Comparison of ENCODE assay signal across 11 cellular contexts in genomic region chr9:13607746-13608445, GRCh38.
A peak's percentile ranks its signal among the peaks of the same experiment; 100 is the strongest.
DNase-seq lines count a peak whose midpoint lies in the region; ATAC-seq and TF ChIP-seq lines count a peak whose summit lies in the region.
"Had no signal": no experiment of that assay in that cellular context is flagged by ENCODE, and none has a peak within 500 bp of the region (broad histone marks: within the 10 kb centered on the region; RNA-seq: fewer than 3 reads in every experiment).

No MANE protein-coding gene starts in this region.

- H3K27ac ChIP-seq in naive thymus-derived CD4-positive, alpha-beta T cell (ENCODE audit: low read depth, low read length), result no peak overlapping the region

- H3K4me1 Mint-ChIP-seq in neural crest cell, result peaks cover 19% of the 10 kb centered on the region
- H3K4me1 Mint-ChIP-seq in naive thymus-derived CD4-positive, alpha-beta T cell, result no peaks in the 10 kb centered on the region
- H3K4me1 Mint-ChIP-seq in stimulated activated naive B cell treated with anti-CD40 and anti-IgM and Interleukin-4, amounts not matched to agents 10 μg/mL and 1 μg/mL and 100 μg/mL, for 72 hours, result no peaks in the 10 kb centered on the region

- CTCF ChIA-PET in naive thymus-derived CD4-positive, alpha-beta T cell (lab: Charles Lee), result no interaction called here

- no peaks in the 10 kb centered on the region for H3K36me3 Mint-ChIP-seq in neural crest cell (ENCODE audit: low read depth)
- H3K36me3 Mint-ChIP-seq in naive thymus-derived CD4-positive, alpha-beta T cell, result no peaks in the 10 kb centered on the region
- H3K36me3 Mint-ChIP-seq in stimulated activated naive B cell treated with anti-CD40 and anti-IgM and Interleukin-4, amounts not matched to agents 10 μg/mL and 1 μg/mL and 100 μg/mL, for 72 hours, result no peaks in the 10 kb centered on the region

- H3K4me1 ChIP-seq in naive thymus-derived CD4-positive, alpha-beta T cell (ENCODE audit: control insufficient read depth in 2 of 2, insufficient read depth in 2 of 2, low read length in 2 of 2), result no peaks in the 10 kb centered on the region

- intact Hi-C loops in Right ventricle myocardium inferior (cut with DNase I), result loop anchor here (2.0 to 10.0 kb wide), 5 partner anchors 41 to 179 kb away; no protein-coding TSS in a partner anchor
- intact Hi-C loops in cardiac septum (cut with DNase I), result no loop called here
- intact Hi-C loops in naive thymus-derived CD4-positive, alpha-beta T cell (cut with micrococcal nuclease), result no loop called here

- ATAC-seq in Right ventricle myocardium inferior, result peak; percentile 82
- ATAC-seq in naive thymus-derived CD4-positive, alpha-beta T cell, result no peak
- ATAC-seq in HG02798 (IDR thresholded peaks at IDR 0.05; ENCODE audit: poor library complexity, unreplicated experiment), result no peak
- no peak for ATAC-seq in stimulated activated naive B cell treated with anti-CD40 and anti-IgM and Interleukin-4, amounts not matched to agents 10 μg/mL and 1 μg/mL and 100 μg/mL, for 72 hours (replicated peaks)
- ATAC-seq: activated T-cell treated with anti-CD3 and anti-CD28 coated beads, Interleukin-2, amount 50 U/mL, for 4 hours had no signal

- H3K4me3 Mint-ChIP-seq in neural crest cell, result peak overlapping the region; percentile 67
- H3K4me3 Mint-ChIP-seq in naive thymus-derived CD4-positive, alpha-beta T cell, result no peak overlapping the region
- H3K4me3 Mint-ChIP-seq in stimulated activated naive B cell treated with anti-CD40 and anti-IgM and Interleukin-4, amounts not matched to agents 10 μg/mL and 1 μg/mL and 100 μg/mL, for 72 hours, result no peak overlapping the region
- H3K4me3 Mint-ChIP-seq: activated T-cell treated with anti-CD3 and anti-CD28 coated beads, Interleukin-2, amount 50 U/mL, for 4 hours had no signal

- H3K27me3 Mint-ChIP-seq in neural crest cell (ENCODE audit: low read depth), result no peaks in the 10 kb centered on the region
- no peaks in the 10 kb centered on the region for H3K27me3 Mint-ChIP-seq in naive thymus-derived CD4-positive, alpha-beta T cell
- H3K27me3 Mint-ChIP-seq in stimulated activated naive B cell treated with anti-CD40 and anti-IgM and Interleukin-4, amounts not matched to agents 10 μg/mL and 1 μg/mL and 100 μg/mL, for 72 hours, result no peaks in the 10 kb centered on the region

- peaks cover 2% of the 10 kb centered on the region for H3K9me3 Mint-ChIP-seq in neural crest cell
- H3K9me3 Mint-ChIP-seq in naive thymus-derived CD4-positive, alpha-beta T cell, result peaks cover 0 to 21% (median 3%) of the 10 kb centered on the region in 11 donors
- H3K9me3 Mint-ChIP-seq in stimulated activated naive B cell treated with anti-CD40 and anti-IgM and Interleukin-4, amounts not matched to agents 10 μg/mL and 1 μg/mL and 100 μg/mL, for 72 hours, result peaks cover 2 to 4% of the 10 kb centered on the region in 2 donors

- peak overlapping the region; percentile 79 for H3K27ac Mint-ChIP-seq in neural crest cell (ENCODE audit: unreplicated experiment)
- H3K27ac Mint-ChIP-seq in naive thymus-derived CD4-positive, alpha-beta T cell, result no peak overlapping the region
- H3K27ac Mint-ChIP-seq in stimulated activated naive B cell treated with anti-CD40 and anti-IgM and Interleukin-4, amounts not matched to agents 10 μg/mL and 1 μg/mL and 100 μg/mL, for 72 hours, result no peak overlapping the region

- peaks cover 0 to 4% (median 0%) of the 10 kb centered on the region in 3 experiments for H3K9me3 ChIP-seq in naive thymus-derived CD4-positive, alpha-beta T cell (ENCODE audit: control insufficient read depth in 2 of 3, low read length in 3 of 3)

- H3K4me3 ChIP-seq in naive thymus-derived CD4-positive, alpha-beta T cell (ENCODE audit: low read length), result no peak overlapping the region

- DNase-seq in Right ventricle myocardium inferior (ENCODE audit: missing footprints), result no peak
- DNase-seq in cardiac septum (ENCODE audit: low spot score), result no peak
- peak; percentile 87 for DNase-seq in foreskin melanocyte
- no peak for DNase-seq in neural crest cell (ENCODE audit: low read depth, low spot score)
- DNase-seq in naive thymus-derived CD4-positive, alpha-beta T cell, result no peak
- DNase-seq in stimulated activated naive B cell treated with anti-CD40 and anti-IgM and Interleukin-4, amounts not matched to agents 10 μg/mL and 1 μg/mL and 100 μg/mL, for 72 hours, result no peak
- no peak for DNase-seq in NCI-H187 treated with DMSO at 0.1 percent for 48 hours (lab: John Stamatoyannopoulos, UW)
- DNase-seq: activated T-cell treated with anti-CD3 and anti-CD28 coated beads, Interleukin-2, amount 50 U/mL, for 4 hours; NK-92 treated with Interleukin-12 subunit alpha and Interleukin-12 subunit beta, amount 100 ng/mL, for 24 hours; T1000 had no signal

- no peaks in the 10 kb centered on the region for H3K36me3 ChIP-seq in naive thymus-derived CD4-positive, alpha-beta T cell (ENCODE audit: control insufficient read depth in 2 of 3, insufficient read depth in 3 of 3, low read length in 3 of 3)

- POLR2A ChIA-PET in naive thymus-derived CD4-positive, alpha-beta T cell (lab: Charles Lee), result no interaction called here

- no peaks in the 10 kb centered on the region for H3K27me3 ChIP-seq in naive thymus-derived CD4-positive, alpha-beta T cell (ENCODE audit: control insufficient read depth in 2 of 2, insufficient read depth in 2 of 2, low read length in 2 of 2)

- TF ChIP-seq CTCF in neural crest cell (conservative IDR thresholded peaks at IDR 0.05), result no peak
